ENCODE assay signal across 10 cellular contexts in genomic region chr2:88472811-88473210, GRCh38. TPM values are rescaled to one million over a fixed set of nuclear protein-coding genes. Genes with fewer than 3 reads are reported as not detected.
"Had no signal": no experiment of that assay in that cellular context is flagged by ENCODE, and none has a peak within 500 bp of the region (broad histone marks: within the 10 kb centered on the region; RNA-seq: fewer than 3 reads in every experiment).

No MANE protein-coding gene starts in this region.

- H3K27ac Mint-ChIP-seq: IgD-negative memory B cell had no signal

- H3K27ac ChIP-seq: HL-60, KMS-11 had no signal

- DNase-seq: IMR-90, KBM-7, KG1 had no signal

- H3K4me3 Mint-ChIP-seq: IgD-negative memory B cell had no signal

- ATAC-seq: HepG2, K562 had no signal

- H3K4me3 ChIP-seq: K562 had no signal

- H3K4me2 ChIP-seq: KMS-11 had no signal

- H3K4me1 Mint-ChIP-seq: IgD-negative memory B cell had no signal

- H3K36me3 Mint-ChIP-seq: IgD-negative memory B cell had no signal

- FAIRE-seq: HepG2, K562 had no signal

RNA-seq across cellular contexts. Expression of gene FOXI3, which starts 20.3 kb away (rescaled TPM):
- total RNA-seq: HepG2, HT-29, HT1080, IMR-90, K562 had no signal
- polyA plus RNA-seq: HepG2, IgD-negative memory B cell, IMR-90, K562 had no signal
